Comparison of ENCODE assay signal across 23 cellular contexts in genomic region chr6:62039602-62040001, GRCh38.
A peak's percentile ranks its signal among the peaks of the same experiment; 100 is the strongest.
DNase-seq lines count a peak whose midpoint lies in the region; ATAC-seq, FAIRE-seq and TF ChIP-seq lines count a peak whose summit lies in the region.
"Had no signal": no experiment of that assay in that cellular context is flagged by ENCODE, and none has a peak within 500 bp of the region (broad histone marks: within the 10 kb centered on the region; RNA-seq: fewer than 3 reads in every experiment).

No MANE protein-coding gene starts in this region.

- H3K9me2 ChIP-seq in PC-3 (replicated peaks; ENCODE audit: low read length): no peaks in the 10 kb centered on the region

- no peaks in the 10 kb centered on the region for H3K27me3 ChIP-seq in breast epithelium
- H3K27me3 ChIP-seq in PC-3 (ENCODE audit: low read length): no peaks in the 10 kb centered on the region
- H3K27me3 ChIP-seq: BLaER1, SJSA1 had no signal

- H3K27ac Mint-ChIP-seq in MCF 10A (ENCODE audit: low read depth, unreplicated experiment): no peak overlapping the region
- H3K27ac Mint-ChIP-seq in memory B cell: peak overlapping the region; percentile 6
- no peak overlapping the region for H3K27ac Mint-ChIP-seq in activated naive CD4-positive, alpha-beta T cell treated with anti-CD3 and anti-CD28 coated beads, Interleukin-2, amount 50 U/mL, for 72 hours
- H3K27ac Mint-ChIP-seq: CD4-positive, alpha-beta memory T cell; HFFc6; T-cell had no signal

- H3K27me3 Mint-ChIP-seq in MCF 10A (ENCODE audit: insufficient read depth, unreplicated experiment): peaks cover 5% of the 10 kb centered on the region
- H3K27me3 Mint-ChIP-seq in memory B cell: no peaks in the 10 kb centered on the region
- H3K27me3 Mint-ChIP-seq: CD4-positive, alpha-beta memory T cell; T-cell had no signal

- intact Hi-C loops in MCF 10A (cut with micrococcal nuclease): no loop called here
- intact Hi-C loops in breast epithelium (cut with DNase I; ENCODE audit: low total_unique reads): no loop called here
- intact Hi-C loops in PC-3 (cut with micrococcal nuclease): no loop called here
- intact Hi-C loops in cardiac septum (cut with DNase I): no loop called here

- no peaks in the 10 kb centered on the region for H3K79me2 ChIP-seq in PC-3 (ENCODE audit: low read length)

- BruUV-seq in MCF 10A (replicated peaks; lab: Mats Ljungman, UMichigan) (no TSS peak), PC-3 (replicated peaks; lab: Mats Ljungman, UMichigan) (no TSS peak)

- no peak for TF ChIP-seq POLR2A in breast epithelium (IDR thresholded peaks at IDR 0.05)

- no peaks in the 10 kb centered on the region for H3F3A ChIP-seq in PC-3 (ENCODE audit: low read length, unreplicated experiment)

- H3K27ac ChIP-seq in breast epithelium: no peak overlapping the region
- no peak overlapping the region for H3K27ac ChIP-seq in PC-3 (ENCODE audit: low read length)
- H3K27ac ChIP-seq: BLaER1, SJSA1 had no signal

- FAIRE-seq in D721Med (lab: Jason Lieb, UNC): no peak

- H3K9me3 ChIP-seq in breast epithelium (no peaks in the 10 kb centered on the region), PC-3 (ENCODE audit: low read length) (no peaks in the 10 kb centered on the region)
- H3K9me3 ChIP-seq: BLaER1 had no signal

- H3K4me2 ChIP-seq in PC-3 (ENCODE audit: low read length): peak overlapping the region; percentile 15
- H3K4me2 ChIP-seq: BLaER1 had no signal

- TF ChIP-seq CTCF in MCF 10A (IDR thresholded peaks at IDR 0.05; ENCODE audit: unreplicated experiment) (no peak), breast epithelium (IDR thresholded peaks at IDR 0.05) (no peak), PC-3 (conservative IDR thresholded peaks at IDR 0.05; ENCODE audit: low read depth, low read length) (no peak), D721Med (IDR thresholded peaks at IDR 0.05; ENCODE audit: insufficient read depth, missing control alignments) (no peak)

- no peak for ATAC-seq in PC-3
- ATAC-seq in memory B cell (ENCODE audit: low read depth): peak; percentile 65
- ATAC-seq in activated naive CD4-positive, alpha-beta T cell treated with anti-CD3 and anti-CD28 coated beads, Interleukin-2, amount 50 U/mL, for 72 hours: no peak
- ATAC-seq: Panc1, T-cell had no signal

- no peaks in the 10 kb centered on the region for H3K4me1 Mint-ChIP-seq in MCF 10A (ENCODE audit: insufficient read depth, unreplicated experiment)
- H3K4me1 Mint-ChIP-seq in memory B cell: peaks cover 3% of the 10 kb centered on the region
- H3K4me1 Mint-ChIP-seq: CD4-positive, alpha-beta memory T cell; T-cell had no signal

- DNase-seq in MCF 10A (ENCODE audit: unreplicated experiment) (peak; percentile 10), breast epithelium (ENCODE audit: low spot score in 2 of 2) (no peak), PC-3 (no peak), memory B cell (ENCODE audit: low spot score in 2 of 2) (no peak), NCI-H510A (lab: John Stamatoyannopoulos, UW) (no peak), D721Med (ENCODE audit: insufficient read length, low spot score) (no peak), cardiac septum (ENCODE audit: low spot score) (no peak)
- no peak for DNase-seq in activated naive CD4-positive, alpha-beta T cell treated with anti-CD3 and anti-CD28 coated beads, Interleukin-2, amount 50 U/mL, for 72 hours (ENCODE audit: low spot score in 2 of 2)
- DNase-seq: Calu3; CD4-positive, alpha-beta memory T cell; DMS53; EL; HFFc6; MV-4-11; NCI-H1417; NCI-H187; NCI-H2107; NCI-H510A treated with DMSO at 0.1 percent for 48 hours; NCI-H774; T-cell had no signal

- POLR2A ChIA-PET in MCF 10A (lab: Yijun Ruan, JAX) (interaction anchor here (0.6 kb wide), 1 partner anchor 109 kb away, joined by 3 read pairs; no protein-coding TSS in a partner anchor), PC-3 (lab: Charles Lee; ENCODE audit: unreplicated experiment) (no interaction called here)

- no peak overlapping the region for H3K9ac ChIP-seq in PC-3 (ENCODE audit: low read length)
- H3K9ac ChIP-seq: BLaER1 had no signal

- no peaks in the 10 kb centered on the region for H3K36me3 Mint-ChIP-seq in MCF 10A (ENCODE audit: insufficient read depth, unreplicated experiment)
- peaks cover 10% of the 10 kb centered on the region for H3K36me3 Mint-ChIP-seq in memory B cell
- H3K36me3 Mint-ChIP-seq in activated naive CD4-positive, alpha-beta T cell treated with anti-CD3 and anti-CD28 coated beads, Interleukin-2, amount 50 U/mL, for 72 hours: no peaks in the 10 kb centered on the region
- H3K36me3 Mint-ChIP-seq: CD4-positive, alpha-beta memory T cell; T-cell had no signal

- peak overlapping the region; percentile 49 for H3K4me3 Mint-ChIP-seq in MCF 10A (ENCODE audit: unreplicated experiment)
- peak overlapping the region; percentile 9 for H3K4me3 Mint-ChIP-seq in memory B cell
- H3K4me3 Mint-ChIP-seq: CD4-positive, alpha-beta memory T cell; HFFc6; T-cell had no signal

- H3K4me3 ChIP-seq in breast epithelium: no peak overlapping the region
- no peak overlapping the region for H3K4me3 ChIP-seq in PC-3 (ENCODE audit: low read length)
- H3K4me3 ChIP-seq: BLaER1, SJSA1 had no signal

- H2AFZ ChIP-seq in PC-3 (ENCODE audit: low read length): no peak overlapping the region

- H3K4me1 ChIP-seq in breast epithelium (no peaks in the 10 kb centered on the region), PC-3 (ENCODE audit: insufficient read depth, low read length) (no peaks in the 10 kb centered on the region)
- H3K4me1 ChIP-seq: SJSA1 had no signal

- CTCF ChIA-PET in MCF 10A (lab: Yijun Ruan, JAX) (no interaction called here), PC-3 (lab: Charles Lee) (no interaction called here)

- H4K20me1 ChIP-seq in PC-3 (ENCODE audit: low read length): no peaks in the 10 kb centered on the region
- H4K20me1 ChIP-seq: BLaER1 had no signal

- H3K36me3 ChIP-seq in breast epithelium (no peaks in the 10 kb centered on the region), PC-3 (ENCODE audit: low read depth, low read length) (no peaks in the 10 kb centered on the region)
- H3K36me3 ChIP-seq: BLaER1, SJSA1 had no signal

- H3K9me3 Mint-ChIP-seq in MCF 10A (ENCODE audit: unreplicated experiment): peaks cover 7% of the 10 kb centered on the region
- H3K9me3 Mint-ChIP-seq in memory B cell: peaks cover 4% of the 10 kb centered on the region
- H3K9me3 Mint-ChIP-seq in activated naive CD4-positive, alpha-beta T cell treated with anti-CD3 and anti-CD28 coated beads, Interleukin-2, amount 50 U/mL, for 72 hours: peaks cover 7 to 11% of the 10 kb centered on the region in 2 donors
